ENCODE assay signal across 20 cellular contexts in the genomic region with DNA sequence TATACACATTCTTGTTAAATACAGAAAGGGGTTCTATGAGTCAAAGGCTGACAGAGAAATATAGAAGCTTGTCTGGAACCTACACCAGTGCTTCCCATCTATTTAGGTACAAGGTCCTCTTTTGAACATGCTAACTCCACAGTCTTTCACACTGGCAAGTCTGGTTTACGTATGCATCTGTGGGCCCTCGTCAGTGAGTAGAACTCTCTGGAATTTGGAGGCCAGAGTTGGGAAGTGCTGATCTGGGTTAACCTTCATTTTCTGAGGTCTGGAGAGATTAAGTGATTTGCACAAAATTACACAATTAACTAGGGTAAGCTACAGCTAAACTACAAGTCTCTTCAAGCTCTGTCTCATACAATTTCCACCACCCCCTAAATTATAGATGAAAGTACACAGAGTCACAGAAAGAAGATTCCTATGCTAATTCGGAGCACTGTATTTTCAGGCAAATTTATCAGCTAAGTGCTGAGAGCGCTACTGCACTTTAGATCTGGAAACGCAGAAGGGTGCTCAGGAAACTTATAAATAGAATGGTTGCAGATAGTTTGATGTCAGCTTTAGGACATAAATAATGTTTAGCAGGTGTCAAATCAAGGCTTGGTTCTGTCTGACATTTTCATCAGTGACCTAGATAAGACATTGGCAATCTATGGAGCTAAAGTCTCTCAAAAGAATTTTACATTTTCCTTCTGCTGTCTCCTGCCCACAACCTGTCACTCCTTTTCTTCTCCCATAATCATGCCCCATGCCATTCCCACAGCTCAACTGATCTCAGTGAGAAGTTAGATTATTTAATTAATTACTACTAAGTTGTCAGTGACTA. TPM values are rescaled to one million over a fixed set of nuclear protein-coding genes. Genes with fewer than 3 reads are reported as not detected.
A peak's percentile ranks its signal among the peaks of the same experiment; 100 is the strongest.
DNase-seq lines count a peak whose midpoint lies in the region; ATAC-seq, FAIRE-seq and TF ChIP-seq lines count a peak whose summit lies in the region.
"Had no signal": no experiment of that assay in that cellular context is flagged by ENCODE, and none has a peak within 500 bp of the region (broad histone marks: within the 10 kb centered on the region; RNA-seq: fewer than 3 reads in every experiment).

No MANE protein-coding gene starts in this region.

- H3K9me3 ChIP-seq in HepG2 (ENCODE audit: low read length) = no peaks in the 10 kb centered on the region
- no peaks in the 10 kb centered on the region for H3K9me3 ChIP-seq in right lobe of liver
- no peaks in the 10 kb centered on the region for H3K9me3 ChIP-seq in SJCRH30 (replicated peaks)
- H3K9me3 ChIP-seq: prostate gland had no signal

- H4K20me1 ChIP-seq in HepG2 (ENCODE audit: insufficient read depth, low read length) = no peaks in the 10 kb centered on the region

- no peak overlapping the region for H3K4me2 ChIP-seq in HepG2 (ENCODE audit: low read depth, low read length)

- H3K27ac ChIP-seq in HepG2 (ENCODE audit: extremely low read length, insufficient read depth, low read length) (no peak overlapping the region), right lobe of liver (no peak overlapping the region), SJCRH30 (no peak overlapping the region)
- H3K27ac ChIP-seq: prostate gland had no signal

- peaks cover 72% of the 10 kb centered on the region for H3K4me1 Mint-ChIP-seq in nephron
- no peaks in the 10 kb centered on the region for H3K4me1 Mint-ChIP-seq in activated CD4-positive, alpha-beta memory T cell treated with anti-CD3 and anti-CD28 coated beads for 36 hours (ENCODE audit: low read depth)
- H3K4me1 Mint-ChIP-seq: activated CD4-positive, alpha-beta T cell treated with anti-CD3 and anti-CD28 coated beads for 36 hours; activated naive CD8-positive, alpha-beta T cell treated with anti-CD3 and anti-CD28 coated beads, Interleukin-2, amount 10 ng/mL, durations not matched to agents 7 days and 5 days had no signal

- H3K27me3 Mint-ChIP-seq in nephron (ENCODE audit: low read depth) = no peaks in the 10 kb centered on the region
- H3K27me3 Mint-ChIP-seq in activated CD4-positive, alpha-beta memory T cell treated with anti-CD3 and anti-CD28 coated beads for 36 hours = peaks cover 2% of the 10 kb centered on the region

- peaks cover 49% of the 10 kb centered on the region for H3K4me1 ChIP-seq in HepG2 (ENCODE audit: insufficient read depth, low read length)
- H3K4me1 ChIP-seq in right lobe of liver = peaks cover 0 to 43% (median 9%) of the 10 kb centered on the region in 4 donors
- peaks cover 14% of the 10 kb centered on the region for H3K4me1 ChIP-seq in SJCRH30
- H3K4me1 ChIP-seq: prostate gland had no signal

- CTCF ChIA-PET in HepG2 (lab: Yijun Ruan, JAX; ENCODE audit: low intra/inter-chr PET ratio, low total read pairs) = no interaction called here
- CTCF ChIA-PET in HEK293T (lab: Yijun Ruan, JAX) = interaction anchor here (1.0 kb wide), 1 partner anchor 162 kb away, joined by 3 read pairs; no protein-coding TSS in a partner anchor
- CTCF ChIA-PET in activated CD4-positive, alpha-beta memory T cell treated with anti-CD3 and anti-CD28 coated beads for 36 hours (lab: Charles Lee) = interaction anchor here (0.8 to 2.3 kb wide), 6 partner anchors 9 to 186 kb away, joined by 3 to 16 read pairs (median 6); no protein-coding TSS in a partner anchor

- 67% methylated on average over 5 of the region's 5 CpGs for WGBS in HepG2 (ENCODE audit: low lambda C conversion rate)
- 71% methylated on average over 5 of the region's 5 CpGs for WGBS in right lobe of liver (ENCODE audit: insufficient coverage, low coverage, low lambda C conversion rate, missing lambda C conversion rate)

- no peak for FAIRE-seq in HepG2 (lab: Jason Lieb, UNC)
- FAIRE-seq: GM18507, islet of Langerhans had no signal

- no peak overlapping the region for H3K9ac ChIP-seq in HepG2 (ENCODE audit: insufficient read depth, low read depth, low read length)

- H3K27me3 ChIP-seq in HepG2 (ENCODE audit: control insufficient read depth in 1 of 2, insufficient read depth in 2 of 2, low read length in 2 of 2) (no peaks in the 10 kb centered on the region), right lobe of liver (no peaks in the 10 kb centered on the region), SJCRH30 (no peaks in the 10 kb centered on the region)

- H3K36me3 ChIP-seq in HepG2 (replicated peaks in 1 of 2; ENCODE audit: control insufficient read depth in 1 of 2, insufficient read depth in 2 of 2, low read length in 2 of 2) (no peaks in the 10 kb centered on the region), right lobe of liver (no peaks in the 10 kb centered on the region), SJCRH30 (no peaks in the 10 kb centered on the region)
- H3K36me3 ChIP-seq: prostate gland had no signal

- intact Hi-C loops in HepG2 (cut with micrococcal nuclease; ENCODE audit: unreplicated experiment) = no loop called here
- intact Hi-C loops in right lobe of liver (cut with DNase I) = loop anchor here (10.0 kb wide), 1 partner anchor 186 kb away; no protein-coding TSS in a partner anchor
- intact Hi-C loops in activated CD4-positive, alpha-beta memory T cell treated with anti-CD3 and anti-CD28 coated beads for 36 hours (cut with micrococcal nuclease) = loop anchor here (10.0 kb wide), 1 partner anchor 716 kb away; no protein-coding TSS in a partner anchor

- ATAC-seq in HepG2 (peak; percentile 60), right lobe of liver (no peak)
- ATAC-seq: activated CD4-positive, alpha-beta T cell treated with anti-CD3 and anti-CD28 coated beads for 36 hours; CD8-positive, alpha-beta T cell; Panc1 had no signal

- no peaks in the 10 kb centered on the region for H3K79me2 ChIP-seq in HepG2 (ENCODE audit: insufficient read depth, low read length)

- peak overlapping the region in 2 of 3 experiments; percentile 4 to 30 for H3K4me3 Mint-ChIP-seq in nephron
- H3K4me3 Mint-ChIP-seq in activated CD4-positive, alpha-beta memory T cell treated with anti-CD3 and anti-CD28 coated beads for 36 hours = no peak overlapping the region
- H3K4me3 Mint-ChIP-seq: activated CD4-positive, alpha-beta T cell treated with anti-CD3 and anti-CD28 coated beads for 36 hours; activated naive CD8-positive, alpha-beta T cell treated with anti-CD3 and anti-CD28 coated beads, Interleukin-2, amount 10 ng/mL, durations not matched to agents 7 days and 5 days; CD8-positive, alpha-beta T cell; T-helper 1 cell treated with Interleukin-12 subunit alpha and Interleukin-12 subunit beta and Interleukin-4 antibody, amounts not matched to agents 30 μg/mL and 1 μg/mL, for 36 hours had no signal

- TF ChIP-seq CTCF in HepG2 (CRISPR knock-in tag; IDR thresholded peaks at IDR 0.05) (no peak), right lobe of liver (IDR thresholded peaks at IDR 0.05) (no peak), fibroblast of the aortic adventitia (IDR thresholded peaks at IDR 0.05; ENCODE audit: insufficient read depth, low read length) (no peak), nephron (IDR thresholded peaks at IDR 0.05; ENCODE audit: unreplicated experiment in 3 of 3) (no peak)

- no TSS peak for BruUV-seq in HepG2 (replicated peaks; lab: Mats Ljungman, UMichigan)

- H2AFZ ChIP-seq in HepG2 (ENCODE audit: low read length) = no peak overlapping the region

- H3K9me3 Mint-ChIP-seq in nephron = no peaks in the 10 kb centered on the region
- H3K9me3 Mint-ChIP-seq in activated CD4-positive, alpha-beta memory T cell treated with anti-CD3 and anti-CD28 coated beads for 36 hours = no peaks in the 10 kb centered on the region
- H3K9me3 Mint-ChIP-seq: activated naive CD8-positive, alpha-beta T cell treated with anti-CD3 and anti-CD28 coated beads, Interleukin-2, amount 10 ng/mL, durations not matched to agents 7 days and 5 days; CD8-positive, alpha-beta T cell; T-helper 1 cell treated with Interleukin-12 subunit alpha and Interleukin-12 subunit beta and Interleukin-4 antibody, amounts not matched to agents 30 μg/mL and 1 μg/mL, for 36 hours had no signal

- TF ChIP-seq POLR2A in HepG2 (IDR thresholded peaks at IDR 0.05; ENCODE audit: insufficient read depth in 1 of 2, low read depth in 2 of 2, low read length in 2 of 2) (no peak), right lobe of liver (IDR thresholded peaks at IDR 0.05) (no peak)

- H3K36me3 Mint-ChIP-seq in nephron (ENCODE audit: low read depth) = no peaks in the 10 kb centered on the region
- no peaks in the 10 kb centered on the region for H3K36me3 Mint-ChIP-seq in activated CD4-positive, alpha-beta memory T cell treated with anti-CD3 and anti-CD28 coated beads for 36 hours
- H3K36me3 Mint-ChIP-seq: activated naive CD8-positive, alpha-beta T cell treated with anti-CD3 and anti-CD28 coated beads, Interleukin-2, amount 10 ng/mL, durations not matched to agents 7 days and 5 days; CD8-positive, alpha-beta T cell had no signal

- in situ Hi-C loops in HepG2 (cut with HindIII; ENCODE audit: extremely low pct_ligation_motif_present, low pct_unique_long_range_greater_than_20kb) = loop anchor here (5.0 kb wide), 2 partner anchors 44 to 189 kb away; a partner anchor contains a TSS

- POLR2A ChIA-PET in HepG2 (lab: Yijun Ruan, JAX) = interaction anchor here (1.4 to 10.1 kb wide), 2 partner anchors 20 to 44 kb away, joined by 5 to 94 read pairs; a partner anchor contains a TSS
- POLR2A ChIA-PET in HEK293T (lab: Yijun Ruan, JAX) = no interaction called here
- POLR2A ChIA-PET in activated CD4-positive, alpha-beta memory T cell treated with anti-CD3 and anti-CD28 coated beads for 36 hours (lab: Charles Lee) = interaction anchor here (0.9 kb wide), 1 partner anchor 51 kb away, joined by 3 read pairs; no protein-coding TSS in a partner anchor

- TF ChIP-seq RAD21 in HepG2 (CRISPR knock-in tag; IDR thresholded peaks at IDR 0.05) = no peak

- DNase-seq in HepG2 (ENCODE audit: low spot score) (peak; percentile 46), right lobe of liver (no peak), fibroblast of the aortic adventitia (ENCODE audit: low read depth) (peak; percentile 48), COLO668 (lab: John Stamatoyannopoulos, UW; ENCODE audit: unreplicated experiment) (no peak), HEK293T (ENCODE audit: extremely low spot score) (no peak), SJCRH30 (no peak)
- DNase-seq in activated CD4-positive, alpha-beta memory T cell treated with anti-CD3 and anti-CD28 coated beads for 36 hours = no peak
- DNase-seq: 8988T; activated CD4-positive, alpha-beta T cell treated with anti-CD3 and anti-CD28 coated beads for 36 hours; activated naive CD8-positive, alpha-beta T cell treated with anti-CD3 and anti-CD28 coated beads, Interleukin-2, amount 10 ng/mL, durations not matched to agents 7 days and 5 days; CD8-positive, alpha-beta T cell; NCI-H1694; NCI-H526 treated with DMSO at 0.1 percent for 48 hours; stimulated activated naive CD4-positive, alpha-beta T cell had no signal

- TF ChIP-seq EP300 in HepG2 (IDR thresholded peaks at IDR 0.05; ENCODE audit: low read depth in 2 of 2, low read length in 2 of 2) (no peak), HepG2 (CRISPR knock-in tag; IDR thresholded peaks at IDR 0.05; ENCODE audit: borderline replicate concordance) (no peak)

- H3K27ac Mint-ChIP-seq in nephron = peak overlapping the region; percentile 23 to 70 (median 27)
- no peak overlapping the region for H3K27ac Mint-ChIP-seq in activated CD4-positive, alpha-beta memory T cell treated with anti-CD3 and anti-CD28 coated beads for 36 hours
- H3K27ac Mint-ChIP-seq: activated CD4-positive, alpha-beta T cell treated with anti-CD3 and anti-CD28 coated beads for 36 hours; activated naive CD8-positive, alpha-beta T cell treated with anti-CD3 and anti-CD28 coated beads, Interleukin-2, amount 10 ng/mL, durations not matched to agents 7 days and 5 days; CD8-positive, alpha-beta T cell; T-helper 1 cell treated with Interleukin-12 subunit alpha and Interleukin-12 subunit beta and Interleukin-4 antibody, amounts not matched to agents 30 μg/mL and 1 μg/mL, for 36 hours had no signal

- H3K4me3 ChIP-seq in HepG2 (replicated peaks in 1 of 3; ENCODE audit: insufficient read depth in 1 of 3, low read depth in 2 of 3, low read length in 3 of 3) (no peak overlapping the region), right lobe of liver (no peak overlapping the region), fibroblast of the aortic adventitia (ENCODE audit: low read depth, low read length) (no peak overlapping the region), SJCRH30 (no peak overlapping the region)
- H3K4me3 ChIP-seq: prostate gland had no signal

RNA-seq across cellular contexts. Expression of a gene that starts 43.0 kb away (rescaled TPM):
- total RNA-seq in HepG2 (2016; rRNA removed; fragmentation: Illumina TruSeq; extraction: Trizol) (52.8 and 70.2 TPM in 2 replicates), right lobe of liver (100 to 1,000 TPM in 3 of 6 experiments, 10 to 100 TPM in 3; 71.9 to 135 (median 101) TPM), fibroblast of the aortic adventitia (ENCODE audit: low replicate concordance) (84.3 and 124 TPM in 2 replicates)
- total RNA-seq in HepG2 (2016; cell fraction: cytosol; rRNA removed; fragmentation: Illumina TruSeq; extraction: Trizol; ENCODE audit: low read depth) = 11.2 and 14.5 TPM in 2 replicates
- 52.2 and 54.1 TPM in 2 replicates for total RNA-seq in HepG2 (2016; cell fraction: insoluble cytoplasmic fraction; rRNA removed; fragmentation: Illumina TruSeq; extraction: Trizol)
- total RNA-seq in HepG2 (2016; cell fraction: membrane; rRNA removed; fragmentation: Illumina TruSeq; extraction: Trizol) = 17.9 and 18.7 TPM in 2 replicates
- 88.4 and 102 TPM in 2 replicates for total RNA-seq in HepG2 (2016; cell fraction: nucleus; rRNA removed; fragmentation: Illumina TruSeq; extraction: Trizol)
- polyA plus RNA-seq in HepG2 (2011; rRNA removed) = 107 and 119 TPM in 2 replicates
- polyA plus RNA-seq in HepG2 (2011; cell fraction: cytosol; rRNA removed) = 76.4 TPM in 2 replicates
- 70.2 and 73.2 TPM in 2 replicates for polyA plus RNA-seq in HepG2 (2011; cell fraction: nucleus; rRNA removed)
- 49.7 and 51.7 TPM in 2 replicates for polyA plus RNA-seq in HepG2 (2012)
- 3.8 and 5.4 TPM in 2 replicates for polyA plus RNA-seq in HepG2 (2016; cell fraction: cytosol; fragmentation: Illumina TruSeq; extraction: Trizol; ENCODE audit: low read depth)
- polyA plus RNA-seq in HepG2 (2016; cell fraction: insoluble cytoplasmic fraction; fragmentation: Illumina TruSeq; extraction: Trizol; ENCODE audit: low read depth) = 43.1 and 47.2 TPM in 2 replicates
- 10.0 and 10.3 TPM in 2 replicates for polyA plus RNA-seq in HepG2 (2016; cell fraction: membrane; fragmentation: Illumina TruSeq; extraction: Trizol; ENCODE audit: low read depth)
- 37.0 and 39.1 TPM in 2 replicates for polyA plus RNA-seq in HepG2 (2016; cell fraction: nucleus; fragmentation: Illumina TruSeq; extraction: Trizol; ENCODE audit: insufficient read depth, low read depth)
- 133 and 288 TPM in 2 replicates for polyA minus RNA-seq in HepG2 (2011; rRNA and poly(A)+ RNA removed; ENCODE audit: low replicate concordance)
- polyA minus RNA-seq in HepG2 (2011; cell fraction: cytosol; rRNA and poly(A)+ RNA removed) = 49.8 and 79.5 TPM in 2 replicates
- polyA minus RNA-seq in HepG2 (2011; cell fraction: nucleus; rRNA and poly(A)+ RNA removed) = 358 and 434 TPM in 2 replicates
- total RNA-seq in SJCRH30 (2014; rRNA removed; shearing (Covaris generic)) = 31.5 and 38.9 TPM in 2 replicates
- total RNA-seq in activated CD4-positive, alpha-beta memory T cell treated with anti-CD3 and anti-CD28 coated beads for 36 hours = 10 to 100 TPM; 23.8 to 26.3 TPM

Comparison
In these comparisons a context has a peak if more than half of its experiments do, and no peak if none do; other contexts are left out.
1. DNase-seq: peak in HepG2 (single experiment) and fibroblast of the aortic adventitia (single experiment); none in right lobe of liver (0 of 3), COLO668 (single experiment), HEK293T (single experiment), SJCRH30 (0 of 2) and activated CD4-positive, alpha-beta memory T cell treated with anti-CD3 and anti-CD28 coated beads for 36 hours (single experiment).